In the genomic region with DNA sequence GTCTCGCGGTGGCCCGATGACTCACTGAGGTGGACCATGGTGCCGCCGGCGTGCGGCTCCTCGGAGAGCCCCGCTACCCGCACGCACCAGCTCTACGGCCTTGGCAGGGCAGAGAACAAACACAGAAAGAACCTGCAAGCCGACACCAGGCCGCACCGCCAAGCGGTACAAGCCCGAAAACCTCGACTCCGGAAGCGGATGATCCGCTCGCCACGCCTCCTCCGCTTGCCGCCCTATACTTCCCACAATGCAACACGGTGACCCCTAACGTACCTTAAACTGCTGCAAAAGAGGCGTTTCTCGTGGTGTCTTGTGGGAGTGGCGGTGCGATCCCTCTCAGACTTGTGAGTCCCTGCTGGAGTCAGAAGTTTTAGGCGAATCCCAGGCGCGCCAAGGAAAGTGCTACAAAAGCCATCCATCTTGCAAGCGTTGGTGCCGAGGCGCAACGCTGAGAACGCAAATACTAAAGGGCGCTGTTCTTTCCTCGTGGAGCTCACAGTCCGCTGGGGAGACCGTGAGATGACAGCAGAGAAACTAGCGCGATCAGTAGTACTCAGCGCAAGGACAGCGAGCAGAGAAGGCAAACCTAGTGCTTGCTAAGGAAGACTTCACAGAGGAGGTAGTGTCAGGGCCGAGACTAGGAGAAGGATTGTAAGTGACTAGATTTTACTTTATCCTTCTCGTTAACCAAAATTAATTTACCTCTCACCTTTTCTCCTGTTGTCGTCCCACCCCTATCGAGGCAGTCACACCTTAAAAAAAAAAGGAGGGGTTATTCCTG, we compare ENCODE assay signal across 1 cellular context.
A peak's percentile ranks its signal among the peaks of the same experiment; 100 is the strongest.
TF ChIP-seq lines count a peak whose summit lies in the region.

A gene (minus strand): TSS at position 200 of the 781 bp plus-strand sequence. CDS start 162 bp downstream, at position 38.

TF ChIP-seq in K562, 482 proteins besides CTCF, POLR2A, EP300 and RAD21 (continued from another document and continues in another):
- TF ChIP-seq RHOXF2B (CRISPR knock-in tag; conservative IDR thresholded peaks at IDR 0.05) (no peak), ZKSCAN3 (CRISPR knock-in tag; IDR thresholded peaks at IDR 0.05) (no peak), ZNF133 (CRISPR knock-in tag; IDR thresholded peaks at IDR 0.05) (0 out of 2 replicates have a peak, but pooled peaks have one; percentile 43), CBFB (CRISPR knock-in tag; IDR thresholded peaks at IDR 0.05) (no peak), ZEB2 (IDR thresholded peaks at IDR 0.05) (no peak), SRF (CRISPR knock-in tag; IDR thresholded peaks at IDR 0.05) (0 out of 4 replicates have a peak, but pooled peaks of 1 of the 2 experiments have one; percentile 64), RBBP5 (IDR thresholded peaks at IDR 0.05; ENCODE audit: borderline replicate concordance, insufficient read depth, low read length, poor library complexity, severe bottlenecking) (peak; percentile 96), PRPF4 (IDR thresholded peaks at IDR 0.05; ENCODE audit: insufficient read depth, low read depth, low read length, poor library complexity, severe bottlenecking) (no peak), ZNF583 (CRISPR knock-in tag; IDR thresholded peaks at IDR 0.05) (0 out of 2 replicates have a peak, but pooled peaks have one; percentile 2), HDAC2 (IDR thresholded peaks at IDR 0.05) (peak; percentile 79; the same call in 1 of the 2 replicates), FOXJ2 (tag; IDR thresholded peaks at IDR 0.05) (peak; percentile 59; the same call in 1 of the 2 replicates), CHD4 (IDR thresholded peaks at IDR 0.05; ENCODE audit: insufficient read depth, insufficient replicate concordance, low read depth, low read length, poor library complexity, severe bottlenecking) (no peak), ZNF165 (CRISPR knock-in tag; IDR thresholded peaks at IDR 0.05; ENCODE audit: borderline replicate concordance) (0 out of 2 replicates have a peak, but pooled peaks have one; percentile 25), SMAD4 (CRISPR knock-in tag; conservative IDR thresholded peaks at IDR 0.05) (peak; percentile 74; the same call in 1 of the 2 replicates), HMGN3 (IDR thresholded peaks at IDR 0.05; ENCODE audit: borderline replicate concordance, extremely low read depth, insufficient read length, low read depth, low read length) (peak; percentile 83), ZC3H11A (IDR thresholded peaks at IDR 0.05; ENCODE audit: low read depth, low read length) (no peak), NFIC (IDR thresholded peaks at IDR 0.05) (no peak), IRF2 (CRISPR knock-in tag; IDR thresholded peaks at IDR 0.05) (no peak), GATAD2A (IDR thresholded peaks at IDR 0.05) (peak; percentile 12; the same call in 1 of the 2 replicates), ZNF24 (IDR thresholded peaks at IDR 0.05) (no peak), IFI16 (CRISPR knock-in tag; IDR thresholded peaks at IDR 0.05) (no peak), ZNF239 (CRISPR knock-in tag; IDR thresholded peaks at IDR 0.05) (0 out of 2 replicates have a peak, but pooled peaks have one; percentile 36), MAFF (IDR thresholded peaks at IDR 0.05; ENCODE audit: low read length) (no peak), HNRNPH1 (optimal IDR thresholded peaks at IDR 0.05; ENCODE audit: low read depth, low read length) (no peak)
- TF ChIP-seq, protein P1, sequence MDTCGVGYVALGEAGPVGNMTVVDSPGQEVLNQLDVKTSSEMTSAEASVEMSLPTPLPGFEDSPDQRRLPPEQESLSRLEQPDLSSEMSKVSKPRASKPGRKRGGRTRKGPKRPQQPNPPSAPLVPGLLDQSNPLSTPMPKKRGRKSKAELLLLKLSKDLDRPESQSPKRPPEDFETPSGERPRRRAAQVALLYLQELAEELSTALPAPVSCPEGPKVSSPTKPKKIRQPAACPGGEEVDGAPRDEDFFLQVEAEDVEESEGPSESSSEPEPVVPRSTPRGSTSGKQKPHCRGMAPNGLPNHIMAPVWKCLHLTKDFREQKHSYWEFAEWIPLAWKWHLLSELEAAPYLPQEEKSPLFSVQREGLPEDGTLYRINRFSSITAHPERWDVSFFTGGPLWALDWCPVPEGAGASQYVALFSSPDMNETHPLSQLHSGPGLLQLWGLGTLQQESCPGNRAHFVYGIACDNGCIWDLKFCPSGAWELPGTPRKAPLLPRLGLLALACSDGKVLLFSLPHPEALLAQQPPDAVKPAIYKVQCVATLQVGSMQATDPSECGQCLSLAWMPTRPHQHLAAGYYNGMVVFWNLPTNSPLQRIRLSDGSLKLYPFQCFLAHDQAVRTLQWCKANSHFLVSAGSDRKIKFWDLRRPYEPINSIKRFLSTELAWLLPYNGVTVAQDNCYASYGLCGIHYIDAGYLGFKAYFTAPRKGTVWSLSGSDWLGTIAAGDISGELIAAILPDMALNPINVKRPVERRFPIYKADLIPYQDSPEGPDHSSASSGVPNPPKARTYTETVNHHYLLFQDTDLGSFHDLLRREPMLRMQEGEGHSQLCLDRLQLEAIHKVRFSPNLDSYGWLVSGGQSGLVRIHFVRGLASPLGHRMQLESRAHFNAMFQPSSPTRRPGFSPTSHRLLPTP (IDR thresholded peaks at IDR 0.05; ENCODE audit: borderline replicate concordance, extremely low read depth, insufficient read length) = no peak
- TF ChIP-seq, protein P2, sequence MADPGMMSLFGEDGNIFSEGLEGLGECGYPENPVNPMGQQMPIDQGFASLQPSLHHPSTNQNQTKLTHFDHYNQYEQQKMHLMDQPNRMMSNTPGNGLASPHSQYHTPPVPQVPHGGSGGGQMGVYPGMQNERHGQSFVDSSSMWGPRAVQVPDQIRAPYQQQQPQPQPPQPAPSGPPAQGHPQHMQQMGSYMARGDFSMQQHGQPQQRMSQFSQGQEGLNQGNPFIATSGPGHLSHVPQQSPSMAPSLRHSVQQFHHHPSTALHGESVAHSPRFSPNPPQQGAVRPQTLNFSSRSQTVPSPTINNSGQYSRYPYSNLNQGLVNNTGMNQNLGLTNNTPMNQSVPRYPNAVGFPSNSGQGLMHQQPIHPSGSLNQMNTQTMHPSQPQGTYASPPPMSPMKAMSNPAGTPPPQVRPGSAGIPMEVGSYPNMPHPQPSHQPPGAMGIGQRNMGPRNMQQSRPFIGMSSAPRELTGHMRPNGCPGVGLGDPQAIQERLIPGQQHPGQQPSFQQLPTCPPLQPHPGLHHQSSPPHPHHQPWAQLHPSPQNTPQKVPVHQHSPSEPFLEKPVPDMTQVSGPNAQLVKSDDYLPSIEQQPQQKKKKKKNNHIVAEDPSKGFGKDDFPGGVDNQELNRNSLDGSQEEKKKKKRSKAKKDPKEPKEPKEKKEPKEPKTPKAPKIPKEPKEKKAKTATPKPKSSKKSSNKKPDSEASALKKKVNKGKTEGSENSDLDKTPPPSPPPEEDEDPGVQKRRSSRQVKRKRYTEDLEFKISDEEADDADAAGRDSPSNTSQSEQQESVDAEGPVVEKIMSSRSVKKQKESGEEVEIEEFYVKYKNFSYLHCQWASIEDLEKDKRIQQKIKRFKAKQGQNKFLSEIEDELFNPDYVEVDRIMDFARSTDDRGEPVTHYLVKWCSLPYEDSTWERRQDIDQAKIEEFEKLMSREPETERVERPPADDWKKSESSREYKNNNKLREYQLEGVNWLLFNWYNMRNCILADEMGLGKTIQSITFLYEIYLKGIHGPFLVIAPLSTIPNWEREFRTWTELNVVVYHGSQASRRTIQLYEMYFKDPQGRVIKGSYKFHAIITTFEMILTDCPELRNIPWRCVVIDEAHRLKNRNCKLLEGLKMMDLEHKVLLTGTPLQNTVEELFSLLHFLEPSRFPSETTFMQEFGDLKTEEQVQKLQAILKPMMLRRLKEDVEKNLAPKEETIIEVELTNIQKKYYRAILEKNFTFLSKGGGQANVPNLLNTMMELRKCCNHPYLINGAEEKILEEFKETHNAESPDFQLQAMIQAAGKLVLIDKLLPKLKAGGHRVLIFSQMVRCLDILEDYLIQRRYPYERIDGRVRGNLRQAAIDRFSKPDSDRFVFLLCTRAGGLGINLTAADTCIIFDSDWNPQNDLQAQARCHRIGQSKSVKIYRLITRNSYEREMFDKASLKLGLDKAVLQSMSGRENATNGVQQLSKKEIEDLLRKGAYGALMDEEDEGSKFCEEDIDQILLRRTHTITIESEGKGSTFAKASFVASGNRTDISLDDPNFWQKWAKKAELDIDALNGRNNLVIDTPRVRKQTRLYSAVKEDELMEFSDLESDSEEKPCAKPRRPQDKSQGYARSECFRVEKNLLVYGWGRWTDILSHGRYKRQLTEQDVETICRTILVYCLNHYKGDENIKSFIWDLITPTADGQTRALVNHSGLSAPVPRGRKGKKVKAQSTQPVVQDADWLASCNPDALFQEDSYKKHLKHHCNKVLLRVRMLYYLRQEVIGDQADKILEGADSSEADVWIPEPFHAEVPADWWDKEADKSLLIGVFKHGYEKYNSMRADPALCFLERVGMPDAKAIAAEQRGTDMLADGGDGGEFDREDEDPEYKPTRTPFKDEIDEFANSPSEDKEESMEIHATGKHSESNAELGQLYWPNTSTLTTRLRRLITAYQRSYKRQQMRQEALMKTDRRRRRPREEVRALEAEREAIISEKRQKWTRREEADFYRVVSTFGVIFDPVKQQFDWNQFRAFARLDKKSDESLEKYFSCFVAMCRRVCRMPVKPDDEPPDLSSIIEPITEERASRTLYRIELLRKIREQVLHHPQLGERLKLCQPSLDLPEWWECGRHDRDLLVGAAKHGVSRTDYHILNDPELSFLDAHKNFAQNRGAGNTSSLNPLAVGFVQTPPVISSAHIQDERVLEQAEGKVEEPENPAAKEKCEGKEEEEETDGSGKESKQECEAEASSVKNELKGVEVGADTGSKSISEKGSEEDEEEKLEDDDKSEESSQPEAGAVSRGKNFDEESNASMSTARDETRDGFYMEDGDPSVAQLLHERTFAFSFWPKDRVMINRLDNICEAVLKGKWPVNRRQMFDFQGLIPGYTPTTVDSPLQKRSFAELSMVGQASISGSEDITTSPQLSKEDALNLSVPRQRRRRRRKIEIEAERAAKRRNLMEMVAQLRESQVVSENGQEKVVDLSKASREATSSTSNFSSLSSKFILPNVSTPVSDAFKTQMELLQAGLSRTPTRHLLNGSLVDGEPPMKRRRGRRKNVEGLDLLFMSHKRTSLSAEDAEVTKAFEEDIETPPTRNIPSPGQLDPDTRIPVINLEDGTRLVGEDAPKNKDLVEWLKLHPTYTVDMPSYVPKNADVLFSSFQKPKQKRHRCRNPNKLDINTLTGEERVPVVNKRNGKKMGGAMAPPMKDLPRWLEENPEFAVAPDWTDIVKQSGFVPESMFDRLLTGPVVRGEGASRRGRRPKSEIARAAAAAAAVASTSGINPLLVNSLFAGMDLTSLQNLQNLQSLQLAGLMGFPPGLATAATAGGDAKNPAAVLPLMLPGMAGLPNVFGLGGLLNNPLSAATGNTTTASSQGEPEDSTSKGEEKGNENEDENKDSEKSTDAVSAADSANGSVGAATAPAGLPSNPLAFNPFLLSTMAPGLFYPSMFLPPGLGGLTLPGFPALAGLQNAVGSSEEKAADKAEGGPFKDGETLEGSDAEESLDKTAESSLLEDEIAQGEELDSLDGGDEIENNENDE (IDR thresholded peaks at IDR 0.05; ENCODE audit: low read depth, low read length) = no peak
- TF ChIP-seq, protein P3, sequence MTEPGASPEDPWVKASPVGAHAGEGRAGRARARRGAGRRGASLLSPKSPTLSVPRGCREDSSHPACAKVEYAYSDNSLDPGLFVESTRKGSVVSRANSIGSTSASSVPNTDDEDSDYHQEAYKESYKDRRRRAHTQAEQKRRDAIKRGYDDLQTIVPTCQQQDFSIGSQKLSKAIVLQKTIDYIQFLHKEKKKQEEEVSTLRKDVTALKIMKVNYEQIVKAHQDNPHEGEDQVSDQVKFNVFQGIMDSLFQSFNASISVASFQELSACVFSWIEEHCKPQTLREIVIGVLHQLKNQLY (CRISPR knock-in tag; conservative IDR thresholded peaks at IDR 0.05) = 0 out of 4 replicates have a peak, but pooled peaks of 1 of the 2 experiments have one; percentile 66
- TF ChIP-seq, protein P4, sequence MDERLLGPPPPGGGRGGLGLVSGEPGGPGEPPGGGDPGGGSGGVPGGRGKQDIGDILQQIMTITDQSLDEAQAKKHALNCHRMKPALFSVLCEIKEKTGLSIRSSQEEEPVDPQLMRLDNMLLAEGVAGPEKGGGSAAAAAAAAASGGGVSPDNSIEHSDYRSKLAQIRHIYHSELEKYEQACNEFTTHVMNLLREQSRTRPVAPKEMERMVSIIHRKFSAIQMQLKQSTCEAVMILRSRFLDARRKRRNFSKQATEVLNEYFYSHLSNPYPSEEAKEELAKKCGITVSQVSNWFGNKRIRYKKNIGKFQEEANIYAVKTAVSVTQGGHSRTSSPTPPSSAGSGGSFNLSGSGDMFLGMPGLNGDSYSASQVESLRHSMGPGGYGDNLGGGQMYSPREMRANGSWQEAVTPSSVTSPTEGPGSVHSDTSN (CRISPR knock-in tag; IDR thresholded peaks at IDR 0.05; ENCODE audit: low read depth) = no peak
- TF ChIP-seq, protein P4 (tag; conservative IDR thresholded peaks at IDR 0.05; ENCODE audit: low read depth) = peak; percentile 57; the same call in 1 of the 2 replicates
- TF ChIP-seq, protein P5, sequence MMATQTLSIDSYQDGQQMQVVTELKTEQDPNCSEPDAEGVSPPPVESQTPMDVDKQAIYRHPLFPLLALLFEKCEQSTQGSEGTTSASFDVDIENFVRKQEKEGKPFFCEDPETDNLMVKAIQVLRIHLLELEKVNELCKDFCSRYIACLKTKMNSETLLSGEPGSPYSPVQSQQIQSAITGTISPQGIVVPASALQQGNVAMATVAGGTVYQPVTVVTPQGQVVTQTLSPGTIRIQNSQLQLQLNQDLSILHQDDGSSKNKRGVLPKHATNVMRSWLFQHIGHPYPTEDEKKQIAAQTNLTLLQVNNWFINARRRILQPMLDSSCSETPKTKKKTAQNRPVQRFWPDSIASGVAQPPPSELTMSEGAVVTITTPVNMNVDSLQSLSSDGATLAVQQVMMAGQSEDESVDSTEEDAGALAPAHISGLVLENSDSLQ (IDR thresholded peaks at IDR 0.05) = peak; percentile 62
- TF ChIP-seq, protein P6, sequence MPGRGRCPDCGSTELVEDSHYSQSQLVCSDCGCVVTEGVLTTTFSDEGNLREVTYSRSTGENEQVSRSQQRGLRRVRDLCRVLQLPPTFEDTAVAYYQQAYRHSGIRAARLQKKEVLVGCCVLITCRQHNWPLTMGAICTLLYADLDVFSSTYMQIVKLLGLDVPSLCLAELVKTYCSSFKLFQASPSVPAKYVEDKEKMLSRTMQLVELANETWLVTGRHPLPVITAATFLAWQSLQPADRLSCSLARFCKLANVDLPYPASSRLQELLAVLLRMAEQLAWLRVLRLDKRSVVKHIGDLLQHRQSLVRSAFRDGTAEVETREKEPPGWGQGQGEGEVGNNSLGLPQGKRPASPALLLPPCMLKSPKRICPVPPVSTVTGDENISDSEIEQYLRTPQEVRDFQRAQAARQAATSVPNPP (IDR thresholded peaks at IDR 0.05; ENCODE audit: borderline replicate concordance, insufficient read depth, insufficient read length) = no peak
- TF ChIP-seq, protein P7, sequence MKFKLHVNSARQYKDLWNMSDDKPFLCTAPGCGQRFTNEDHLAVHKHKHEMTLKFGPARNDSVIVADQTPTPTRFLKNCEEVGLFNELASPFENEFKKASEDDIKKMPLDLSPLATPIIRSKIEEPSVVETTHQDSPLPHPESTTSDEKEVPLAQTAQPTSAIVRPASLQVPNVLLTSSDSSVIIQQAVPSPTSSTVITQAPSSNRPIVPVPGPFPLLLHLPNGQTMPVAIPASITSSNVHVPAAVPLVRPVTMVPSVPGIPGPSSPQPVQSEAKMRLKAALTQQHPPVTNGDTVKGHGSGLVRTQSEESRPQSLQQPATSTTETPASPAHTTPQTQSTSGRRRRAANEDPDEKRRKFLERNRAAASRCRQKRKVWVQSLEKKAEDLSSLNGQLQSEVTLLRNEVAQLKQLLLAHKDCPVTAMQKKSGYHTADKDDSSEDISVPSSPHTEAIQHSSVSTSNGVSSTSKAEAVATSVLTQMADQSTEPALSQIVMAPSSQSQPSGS (CRISPR knock-in tag; IDR thresholded peaks at IDR 0.05) = no peak
